ENCODE assay signal across 8 cellular contexts in the genomic region with DNA sequence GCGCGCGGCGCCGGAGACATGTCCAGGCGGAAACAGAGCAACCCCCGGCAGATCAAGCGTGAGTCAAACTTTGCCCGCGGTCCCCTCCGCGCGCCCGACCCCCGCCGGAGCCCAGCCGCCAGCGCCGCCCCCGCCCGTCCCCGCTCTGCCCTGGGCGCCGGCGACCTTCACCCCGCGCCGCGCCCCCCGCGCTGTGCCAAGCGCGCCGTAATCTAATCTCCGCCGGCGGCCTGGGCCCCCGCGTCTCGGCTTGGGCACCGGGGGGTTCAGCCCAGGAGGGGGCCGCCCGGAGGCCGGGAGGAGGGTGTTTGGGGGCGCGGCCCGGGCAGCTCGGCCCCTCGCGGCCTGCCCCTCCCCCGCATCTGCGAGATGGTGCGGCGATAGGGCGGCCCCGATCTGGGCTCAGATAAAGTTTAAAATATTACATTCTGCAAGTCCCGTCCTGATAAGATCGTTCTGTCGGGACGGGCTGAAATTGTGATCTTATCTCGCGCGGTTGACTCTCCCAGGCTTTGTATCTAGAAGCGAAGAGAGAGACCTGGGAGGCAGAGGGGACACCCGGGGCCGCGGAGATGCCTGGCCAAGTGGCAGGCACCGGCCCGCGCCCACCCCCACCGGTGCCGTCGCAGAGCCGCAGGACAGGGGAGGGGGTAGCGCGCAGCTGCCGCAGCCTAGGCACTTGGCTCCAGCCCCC. TPM values are rescaled to one million over a fixed set of nuclear protein-coding genes. Genes with fewer than 3 reads are reported as not detected.
DNase-seq lines count a peak whose midpoint lies in the region; ATAC-seq and TF ChIP-seq lines count a peak whose summit lies in the region.

No MANE protein-coding gene starts in this region.

- H3K9ac ChIP-seq in adipocyte (ENCODE audit: low read length) = peak overlapping the region; percentile 63
- peak overlapping the region in 1 of 2 donors; percentile 69 for H3K9ac ChIP-seq in liver (ENCODE audit: low read depth in 1 of 2, low read length in 2 of 2)
- peak overlapping the region in 2 of 5 donors; percentile 19 to 66 for H3K9ac ChIP-seq in subcutaneous abdominal adipose tissue (ENCODE audit: low read length in 5 of 5)

- no peaks in the 10 kb centered on the region for H3K27me3 ChIP-seq in CD8-positive, alpha-beta T cell (ENCODE audit: insufficient read depth, low read length)
- H3K27me3 ChIP-seq in adipocyte (replicated peaks; ENCODE audit: control insufficient read depth, insufficient read depth, low read length) (no peaks in the 10 kb centered on the region), liver (ENCODE audit: control insufficient read depth in 4 of 4, insufficient read depth in 4 of 4, low read length in 3 of 4) (no peaks in the 10 kb centered on the region), subcutaneous abdominal adipose tissue (ENCODE audit: control insufficient read depth in 5 of 5, insufficient read depth in 4 of 5, low read length in 5 of 5) (peaks cover 11 to 18% (median 13%) of the 10 kb centered on the region in 5 donors)

- H3K36me3 Mint-ChIP-seq in CD8-positive, alpha-beta T cell = peaks cover 3% of the 10 kb centered on the region

- TF ChIP-seq CTCF in CD8-positive, alpha-beta T cell (IDR thresholded peaks at IDR 0.05) = no peak
- no peak for TF ChIP-seq CTCF in liver (IDR thresholded peaks at IDR 0.05; ENCODE audit: low read depth, low read length, missing input control)

- CTCF ChIA-PET in CD8-positive, alpha-beta T cell (lab: Charles Lee) = interaction anchor here (0.8 to 1.5 kb wide), 4 partner anchors 13 to 108 kb away, joined by 3 to 6 read pairs (median 4); no protein-coding TSS in a partner anchor

- H3K4me3 ChIP-seq in CD8-positive, alpha-beta T cell (ENCODE audit: low read depth, low read length) = peak overlapping the region; percentile 72
- H3K4me3 ChIP-seq in adipocyte (ENCODE audit: low read length) = peak overlapping the region; percentile 75
- H3K4me3 ChIP-seq in liver (ENCODE audit: low read depth in 1 of 3, low read length in 3 of 3) = peak overlapping the region; percentile 68 to 89 (median 68)
- H3K4me3 ChIP-seq in subcutaneous abdominal adipose tissue (ENCODE audit: low read depth in 1 of 5, low read length in 5 of 5) = peak overlapping the region in 4 of 5 donors; percentile 62 to 70 (median 66)

- no peak for ATAC-seq in CD8-positive, alpha-beta T cell
- no peak for ATAC-seq in GM19467 (IDR thresholded peaks at IDR 0.05; ENCODE audit: unreplicated experiment)

- POLR2A ChIA-PET in CD8-positive, alpha-beta T cell (lab: Charles Lee) = interaction anchor here (1.1 to 1.7 kb wide), 3 partner anchors 11 to 17 kb away, joined by 3 to 5 read pairs (median 3); no protein-coding TSS in a partner anchor

- H3K9me3 Mint-ChIP-seq in CD8-positive, alpha-beta T cell = no peaks in the 10 kb centered on the region

- H3K4me1 Mint-ChIP-seq in CD8-positive, alpha-beta T cell (ENCODE audit: low read depth) = peaks cover 29% of the 10 kb centered on the region

- H3K36me3 ChIP-seq in CD8-positive, alpha-beta T cell (ENCODE audit: insufficient read depth, low read length) = no peaks in the 10 kb centered on the region
- H3K36me3 ChIP-seq in KOPT-K1 (ENCODE audit: insufficient read depth, low read length) = no peaks in the 10 kb centered on the region
- H3K36me3 ChIP-seq in adipocyte (ENCODE audit: control insufficient read depth, insufficient read depth, low read length, severe bottlenecking) = no peaks in the 10 kb centered on the region
- peaks cover 0 to 4% (median 0%) of the 10 kb centered on the region in 4 donors for H3K36me3 ChIP-seq in liver (ENCODE audit: control insufficient read depth in 4 of 4, insufficient read depth in 3 of 4, low read depth in 1 of 4, low read length in 3 of 4)
- no peaks in the 10 kb centered on the region for H3K36me3 ChIP-seq in subcutaneous abdominal adipose tissue (ENCODE audit: control insufficient read depth in 5 of 5, insufficient read depth in 5 of 5, low read length in 5 of 5)

- intact Hi-C loops in CD8-positive, alpha-beta T cell (cut with DNase I, micrococcal nuclease) = loop anchor here (1.0 to 10.0 kb wide), 13 partner anchors 17 to 739 kb away; partner anchors contain the start of genes APRT (in 1 of the 2), BANP (in 1 of the 2), CDH15 (in 1 of the 2) and CDT1 (in 1 of the 2)

- H3K4me3 Mint-ChIP-seq in CD8-positive, alpha-beta T cell = peak overlapping the region; percentile 90

- DNase-seq in CD8-positive, alpha-beta T cell = peak in 2 of 7 experiments; percentile 39 to 42
- peak; percentile 56 for DNase-seq in adipocyte (ENCODE audit: low read depth)
- no peak for DNase-seq in GM19240 (ENCODE audit: insufficient read length, low spot score)
- DNase-seq in NCI-H2171 (lab: John Stamatoyannopoulos, UW) = no peak

- 1% methylated on average over 76 of the region's 77 CpGs for WGBS in liver

- H3K27ac ChIP-seq in CD8-positive, alpha-beta T cell (ENCODE audit: low read depth, low read length) = peak overlapping the region; percentile 57
- H3K27ac ChIP-seq in KOPT-K1 (ENCODE audit: low read depth, low read length, poor library complexity, severe bottlenecking) (peak overlapping the region; percentile 24), liver (ENCODE audit: low read depth in 1 of 2, low read length in 2 of 2) (peak overlapping the region; percentile 68 to 77), subcutaneous abdominal adipose tissue (ENCODE audit: low read depth, low read length) (no peak overlapping the region)

- TF ChIP-seq RAD21 in liver (IDR thresholded peaks at IDR 0.05) = no peak

- H3K4me1 ChIP-seq in CD8-positive, alpha-beta T cell (ENCODE audit: insufficient read depth, low read length) = peaks cover 33% of the 10 kb centered on the region
- H3K4me1 ChIP-seq in adipocyte (ENCODE audit: control insufficient read depth, insufficient read depth, low read length) (peaks cover 15% of the 10 kb centered on the region), liver (ENCODE audit: control insufficient read depth in 4 of 4, insufficient read depth in 4 of 4, low read length in 3 of 4) (peaks cover 2 to 38% (median 20%) of the 10 kb centered on the region in 4 donors), subcutaneous abdominal adipose tissue (ENCODE audit: control insufficient read depth in 5 of 5, insufficient read depth in 5 of 5, low read length in 5 of 5) (peaks cover 0 to 50% (median 44%) of the 10 kb centered on the region in 5 donors)

- no peaks in the 10 kb centered on the region for H3K27me3 Mint-ChIP-seq in CD8-positive, alpha-beta T cell (ENCODE audit: low read depth)

- no peak overlapping the region for H3K27ac Mint-ChIP-seq in CD8-positive, alpha-beta T cell

- no peaks in the 10 kb centered on the region for H3K9me3 ChIP-seq in CD8-positive, alpha-beta T cell (ENCODE audit: low read length)
- H3K9me3 ChIP-seq in KOPT-K1 (ENCODE audit: insufficient read depth, low read length, poor library complexity, severe bottlenecking) (no peaks in the 10 kb centered on the region), adipocyte (ENCODE audit: control insufficient read depth, low read length) (no peaks in the 10 kb centered on the region), liver (ENCODE audit: control insufficient read depth in 4 of 4, low read length in 3 of 4) (no peaks in the 10 kb centered on the region), subcutaneous abdominal adipose tissue (ENCODE audit: control insufficient read depth in 5 of 5, low read length in 5 of 5) (no peaks in the 10 kb centered on the region)

TF ChIP-seq in liver, 16 proteins besides CTCF, POLR2A, EP300 and RAD21:
- TF ChIP-seq EGR1 (IDR thresholded peaks at IDR 0.05; ENCODE audit: low read depth in 2 of 2) = no peak
- TF ChIP-seq JUND (IDR thresholded peaks at IDR 0.05) = no peak
- TF ChIP-seq, protein P1, sequence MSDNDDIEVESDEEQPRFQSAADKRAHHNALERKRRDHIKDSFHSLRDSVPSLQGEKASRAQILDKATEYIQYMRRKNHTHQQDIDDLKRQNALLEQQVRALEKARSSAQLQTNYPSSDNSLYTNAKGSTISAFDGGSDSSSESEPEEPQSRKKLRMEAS (IDR thresholded peaks at IDR 0.05) = no peak
- TF ChIP-seq FOXA2 (IDR thresholded peaks at IDR 0.05) = no peak
- no peak for TF ChIP-seq SP1 (IDR thresholded peaks at IDR 0.05)
- TF ChIP-seq TAF1 (conservative IDR thresholded peaks at IDR 0.05) = no peak
- TF ChIP-seq FOXA1 (IDR thresholded peaks at IDR 0.05) = no peak
- TF ChIP-seq GABPA (IDR thresholded peaks at IDR 0.05 in 1 of 2, conservative IDR thresholded peaks at IDR 0.05 in 1 of 2) = no peak
- TF ChIP-seq NR2F2 (IDR thresholded peaks at IDR 0.05) = no peak
- TF ChIP-seq REST (IDR thresholded peaks at IDR 0.05) = no peak
TF ChIP-seq in liver: peak in this region for 0.

RNA-seq across cellular contexts. Expression of gene ZFPM1, which starts 0.7 kb away (rescaled TPM):
- 10 to 100 TPM; 43.4 to 46.5 TPM for total RNA-seq in CD8-positive, alpha-beta T cell
- total RNA-seq in liver = 10 to 100 TPM in 1 of 2 donors, 1 to 10 TPM in 1; 5.9 to 12.8 TPM
- polyA plus RNA-seq in liver = 1 to 10 TPM in 1 of 2 donors, under 1 TPM in 1; 0.19 to 4.6 TPM
